In the genomic region with DNA sequence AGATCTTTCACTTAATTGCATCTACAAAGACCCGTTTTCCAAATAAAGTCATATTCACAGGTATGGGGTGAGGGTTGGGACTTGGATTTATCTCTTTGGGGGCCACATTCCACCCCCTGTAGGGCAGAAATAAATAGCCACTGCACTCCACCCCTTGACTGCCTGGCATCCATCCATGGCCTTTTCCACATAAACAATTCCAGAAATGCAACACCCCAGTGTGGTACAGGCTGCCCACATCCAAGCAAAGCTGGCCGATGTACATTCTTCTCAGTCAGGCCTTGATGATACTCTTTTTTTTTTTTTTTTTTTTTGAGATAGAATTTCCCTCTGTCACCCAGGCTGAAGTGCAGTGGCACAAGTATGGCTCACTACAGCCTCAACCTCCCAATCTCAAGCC, we compare ENCODE assay signal across 22 cellular contexts. TPM values are rescaled to one million over a fixed set of nuclear protein-coding genes. Genes with fewer than 3 reads are reported as not detected.
DNase-seq lines count a peak whose midpoint lies in the region; ATAC-seq and TF ChIP-seq lines count a peak whose summit lies in the region.
"Had no signal": no experiment of that assay in that cellular context is flagged by ENCODE, and none has a peak within 500 bp of the region (broad histone marks: within the 10 kb centered on the region; RNA-seq: fewer than 3 reads in every experiment).

No MANE protein-coding gene starts in this region.

- H3K36me3 ChIP-seq in RWPE2 (ENCODE audit: low read depth) (peaks cover 21% of the 10 kb centered on the region), esophagus muscularis mucosa (peaks cover 5 to 33% (median 17%) of the 10 kb centered on the region in 4 donors), muscle layer of colon (ENCODE audit: insufficient read depth, low read length) (peaks cover 26% of the 10 kb centered on the region), WERI-Rb-1 (no peaks in the 10 kb centered on the region)

- H3K27ac ChIP-seq in RWPE2 (ENCODE audit: poor library complexity, severe bottlenecking) (peak overlapping the region; percentile 57), esophagus muscularis mucosa (replicated peaks in 1 of 4) (peak overlapping the region; percentile 47 to 98 (median 82)), muscle layer of colon (ENCODE audit: low read depth, low read length) (peak overlapping the region; percentile 34), temporal lobe (ENCODE audit: low read depth, low read length) (peak overlapping the region; percentile 83), WERI-Rb-1 (no peak overlapping the region)
- H3K27ac ChIP-seq: KMS-11, suprapubic skin had no signal

- DNase-seq in RWPE2 (ENCODE audit: low spot score) (no peak), esophagus muscularis mucosa (ENCODE audit: extremely low spot score) (no peak), WERI-Rb-1 (no peak)
- no peak for DNase-seq in stimulated activated CD4-positive, alpha-beta T cell treated with anti-CD3 and anti-CD28 coated beads, Interleukin-4, amount 100 ng/mL, for 24 hours
- DNase-seq: activated CD4-positive, alpha-beta T cell treated with anti-CD3 and anti-CD28 coated beads, Interleukin-2, amount 50 U/mL, for 1 hour; activated CD8-positive, alpha-beta memory T cell treated with anti-CD3 and anti-CD28 coated beads, Interleukin-2, amount 50 U/mL, for 4 hours; activated effector memory CD4-positive, alpha-beta T cell treated with anti-CD3 and anti-CD28 coated beads, Interleukin-2, amount 50 U/mL, for 16 hours; COR-L47; effector CD4-positive, alpha-beta T cell; EL; hypothalamus; natural killer cell; NCI-H1092; NCI-H446 treated with DMSO at 0.1 percent for 48 hours; T-cell had no signal

- intact Hi-C loops in esophagus muscularis mucosa (cut with DNase I): no loop called here

- H3K27me3 ChIP-seq in RWPE2 (ENCODE audit: insufficient read depth, poor library complexity, severe bottlenecking): no peaks in the 10 kb centered on the region
- H3K27me3 ChIP-seq in esophagus muscularis mucosa: no peaks in the 10 kb centered on the region
- no peaks in the 10 kb centered on the region for H3K27me3 ChIP-seq in muscle layer of colon (ENCODE audit: control insufficient read depth in 1 of 2, insufficient read depth in 2 of 2, low read length in 2 of 2)
- H3K27me3 ChIP-seq in WERI-Rb-1 (ENCODE audit: insufficient read depth, low read depth, severe bottlenecking): no peaks in the 10 kb centered on the region
- H3K27me3 ChIP-seq: adrenal gland, spleen, suprapubic skin had no signal

- no peak for TF ChIP-seq EP300 in esophagus muscularis mucosa (IDR thresholded peaks at IDR 0.05)

- peaks cover 9% of the 10 kb centered on the region for H3K9me3 ChIP-seq in RWPE2 (ENCODE audit: severe bottlenecking)
- no peaks in the 10 kb centered on the region for H3K9me3 ChIP-seq in esophagus muscularis mucosa
- no peaks in the 10 kb centered on the region for H3K9me3 ChIP-seq in muscle layer of colon (ENCODE audit: low read length)
- no peaks in the 10 kb centered on the region for H3K9me3 ChIP-seq in WERI-Rb-1 (ENCODE audit: severe bottlenecking)
- H3K9me3 ChIP-seq: adrenal gland, spleen, suprapubic skin had no signal

- no peak for TF ChIP-seq POLR2A in esophagus muscularis mucosa (IDR thresholded peaks at IDR 0.05; ENCODE audit: low read depth)

- ATAC-seq in RWPE2 (ENCODE audit: low read depth) (no peak), HG02610 (IDR thresholded peaks at IDR 0.05; ENCODE audit: unreplicated experiment) (no peak)
- ATAC-seq: natural killer cell, T-cell had no signal

- H3K4me3 ChIP-seq in RWPE2 (ENCODE audit: severe bottlenecking) (no peak overlapping the region), esophagus muscularis mucosa (no peak overlapping the region), muscle layer of colon (ENCODE audit: low read depth in 1 of 2, low read length in 2 of 2) (no peak overlapping the region), WERI-Rb-1 (ENCODE audit: low read depth, low read length) (no peak overlapping the region)
- H3K4me3 ChIP-seq: adrenal gland, suprapubic skin had no signal

- H3K4me1 ChIP-seq in RWPE2 (ENCODE audit: insufficient read depth, poor library complexity, severe bottlenecking) (peaks cover 13% of the 10 kb centered on the region), esophagus muscularis mucosa (peaks cover 52 to 74% (median 60%) of the 10 kb centered on the region in 4 donors), muscle layer of colon (ENCODE audit: insufficient read depth, low read length) (peaks cover 37% of the 10 kb centered on the region)

- H3K9ac ChIP-seq in muscle layer of colon (ENCODE audit: low read length): no peak overlapping the region
- H3K9ac ChIP-seq: KMS-11 had no signal

- no peak for TF ChIP-seq CTCF in RWPE2 (IDR thresholded peaks at IDR 0.05; ENCODE audit: poor library complexity, severe bottlenecking)
- no peak for TF ChIP-seq CTCF in esophagus muscularis mucosa (IDR thresholded peaks at IDR 0.05)
- TF ChIP-seq CTCF in WERI-Rb-1 (IDR thresholded peaks at IDR 0.05; ENCODE audit: low read depth, low read length): no peak

- WGBS in esophagus muscularis mucosa: 82% methylated on average over 2 of the region's 2 CpGs

RNA-seq across cellular contexts. Expression of gene DGLUCY, which starts 12.9 kb away (rescaled TPM):
- total RNA-seq in esophagus muscularis mucosa (10 to 100 TPM; 47.2 to 88.2 (median 66.5) TPM), temporal lobe (18.7 TPM)
